26 cellular contexts compared by ENCODE assay signal in genomic region chr21:44306926-44307687, GRCh38. TPM values are rescaled to one million over a fixed set of nuclear protein-coding genes. Genes with fewer than 3 reads are reported as not detected.
DNase-seq lines count a peak whose midpoint lies in the region; TF ChIP-seq lines count a peak whose summit lies in the region.
"Had no signal": no experiment of that assay in that cellular context is flagged by ENCODE, and none has a peak within 500 bp of the region (broad histone marks: within the 10 kb centered on the region; RNA-seq: fewer than 3 reads in every experiment).

No MANE protein-coding gene starts in this region.

- TF ChIP-seq CTCF in dorsolateral prefrontal cortex (IDR thresholded peaks at IDR 0.05 in 54 of 56, conservative IDR thresholded peaks at IDR 0.05 in 2 of 56; ENCODE audit: low read depth in 1 of 56, partially characterized antibody in 56 of 56): no peak
- no peak for TF ChIP-seq CTCF in ovary (IDR thresholded peaks at IDR 0.05)

- peak overlapping the region; percentile 58 for H2BK15ac ChIP-seq in neuronal stem cell (ENCODE audit: low read length)

- no peak overlapping the region for H2BK120ac ChIP-seq in neuronal stem cell (ENCODE audit: low read depth, low read length)

- H3K79me1 ChIP-seq in neuronal stem cell (ENCODE audit: low read depth, low read length): peaks cover 7% of the 10 kb centered on the region

- no peak overlapping the region for H4K91ac ChIP-seq in neuronal stem cell (ENCODE audit: low read depth, low read length, poor library complexity)

- H3K4me1 ChIP-seq in BLaER1 (peaks cover 87% of the 10 kb centered on the region), NT2/D1 (ENCODE audit: insufficient read depth, insufficient read length) (peaks cover 56% of the 10 kb centered on the region), neuronal stem cell (ENCODE audit: control insufficient read depth in 2 of 2, insufficient read depth in 1 of 2, low read depth in 1 of 2, low read length in 2 of 2) (peaks cover 26 to 32% of the 10 kb centered on the region in 2 donors), ovary (ENCODE audit: insufficient read depth) (peaks cover 4% of the 10 kb centered on the region)

- H3K18ac ChIP-seq in neuronal stem cell (ENCODE audit: low read length): peak overlapping the region; percentile 90

- H3K23ac ChIP-seq in neuronal stem cell (ENCODE audit: low read depth, low read length, poor library complexity): peak overlapping the region; percentile 55

- H3K27me3 ChIP-seq in BLaER1 (no peaks in the 10 kb centered on the region), NT2/D1 (ENCODE audit: insufficient read depth, insufficient read length) (no peaks in the 10 kb centered on the region), dorsolateral prefrontal cortex (no peaks in the 10 kb centered on the region), neuronal stem cell (ENCODE audit: control insufficient read depth in 3 of 3, insufficient read depth in 3 of 3, low read depth in 1 of 3, low read length in 3 of 3) (no peaks in the 10 kb centered on the region), ovary (no peaks in the 10 kb centered on the region)
- H3K27me3 ChIP-seq: sigmoid colon had no signal

- H3K4ac ChIP-seq in neuronal stem cell (ENCODE audit: low read length): peak overlapping the region; percentile 53

- H3K9me3 Mint-ChIP-seq in activated naive CD8-positive, alpha-beta T cell treated with anti-CD3 and anti-CD28 coated beads for 36 hours: no peaks in the 10 kb centered on the region
- H3K9me3 Mint-ChIP-seq: activated CD4-positive, alpha-beta memory T cell treated with anti-CD3 and anti-CD28 coated beads, Interleukin-2, amount 10 ng/mL, durations not matched to agents 7 days and 5 days; activated naive CD4-positive, alpha-beta T cell treated with anti-CD3 and anti-CD28 coated beads, Interleukin-2, amount 10 ng/mL, durations not matched to agents 7 days and 5 days; activated T-cell treated with anti-CD3 and anti-CD28 coated beads, Interleukin-2, amount 50 U/mL, for 4 hours had no signal

- H3K27ac ChIP-seq in BLaER1 (peak overlapping the region; percentile 75), dorsolateral prefrontal cortex (peak overlapping the region in 47 of 59 donors; percentile 2 to 97 (median 87)), neuronal stem cell (replicated peaks; ENCODE audit: low read length) (no peak overlapping the region), ovary (no peak overlapping the region)
- H3K27ac ChIP-seq: sigmoid colon had no signal

- peak overlapping the region; percentile 82 for H2BK5ac ChIP-seq in neuronal stem cell (ENCODE audit: low read length)

- H3K4me3 ChIP-seq in BLaER1: no peak overlapping the region
- H3K4me3 ChIP-seq in NT2/D1 (ENCODE audit: insufficient read length, low read depth): no peak overlapping the region
- peak overlapping the region in 7 of 59 donors; percentile 0 to 43 (median 28) for H3K4me3 ChIP-seq in dorsolateral prefrontal cortex
- no peak overlapping the region for H3K4me3 ChIP-seq in neuronal stem cell (ENCODE audit: low read length in 2 of 2)
- H3K4me3 ChIP-seq in ovary: no peak overlapping the region
- H3K4me3 ChIP-seq: sigmoid colon had no signal

- no peak overlapping the region for H3K27ac Mint-ChIP-seq in activated naive CD8-positive, alpha-beta T cell treated with anti-CD3 and anti-CD28 coated beads for 36 hours
- H3K27ac Mint-ChIP-seq: activated CD4-positive, alpha-beta memory T cell treated with anti-CD3 and anti-CD28 coated beads, Interleukin-2, amount 10 ng/mL, durations not matched to agents 7 days and 5 days; activated naive CD4-positive, alpha-beta T cell treated with anti-CD3 and anti-CD28 coated beads, Interleukin-2, amount 10 ng/mL, durations not matched to agents 7 days and 5 days had no signal

- peak overlapping the region; percentile 17 for H4K8ac ChIP-seq in neuronal stem cell (ENCODE audit: low read depth, low read length)

- H3K4me1 Mint-ChIP-seq in activated naive CD8-positive, alpha-beta T cell treated with anti-CD3 and anti-CD28 coated beads for 36 hours: peaks cover 25% of the 10 kb centered on the region

- WGBS in neuronal stem cell (ENCODE audit: extremely low coverage in 2 of 2, insufficient read length in 2 of 2, insufficient replicate concordance in 1 of 2), 2 donors: no CpG with 5 or more reads among the region's 20 CpGs
- WGBS in ovary, 3 donors: 80 to 86% (median 82%) methylated on average over 18 to 20 of the region's 20 CpGs

- H3K9me3 ChIP-seq in BLaER1: no peaks in the 10 kb centered on the region
- H3K9me3 ChIP-seq in NT2/D1 (ENCODE audit: insufficient read depth, low read length): no peaks in the 10 kb centered on the region
- H3K9me3 ChIP-seq in neuronal stem cell (replicated peaks in 1 of 2; ENCODE audit: control insufficient read depth in 2 of 2, insufficient read depth in 1 of 2, low read depth in 1 of 2, low read length in 2 of 2): peaks cover 0 to 3% of the 10 kb centered on the region in 2 donors
- no peaks in the 10 kb centered on the region for H3K9me3 ChIP-seq in ovary
- H3K9me3 ChIP-seq: sigmoid colon, SK-N-SH had no signal

- H3K27me3 Mint-ChIP-seq in activated naive CD8-positive, alpha-beta T cell treated with anti-CD3 and anti-CD28 coated beads for 36 hours: no peaks in the 10 kb centered on the region
- H3K27me3 Mint-ChIP-seq: activated CD4-positive, alpha-beta memory T cell treated with anti-CD3 and anti-CD28 coated beads, Interleukin-2, amount 10 ng/mL, durations not matched to agents 7 days and 5 days; activated naive CD4-positive, alpha-beta T cell treated with anti-CD3 and anti-CD28 coated beads, Interleukin-2, amount 10 ng/mL, durations not matched to agents 7 days and 5 days had no signal

- H3K36me3 Mint-ChIP-seq in activated naive CD8-positive, alpha-beta T cell treated with anti-CD3 and anti-CD28 coated beads for 36 hours: peaks cover 8% of the 10 kb centered on the region

- no peak for DNase-seq in NT2/D1 (ENCODE audit: low read depth, low spot score)
- DNase-seq in dorsolateral prefrontal cortex: no peak
- no peak for DNase-seq in neuronal stem cell (ENCODE audit: low spot score)
- DNase-seq in AG08396 (ENCODE audit: low spot score): no peak
- no peak for DNase-seq in DMS 273 (lab: John Stamatoyannopoulos, UW; ENCODE audit: unreplicated experiment)
- no peak for DNase-seq in ovary
- DNase-seq in activated naive CD8-positive, alpha-beta T cell treated with anti-CD3 and anti-CD28 coated beads for 36 hours: no peak
- DNase-seq: activated CD4-positive, alpha-beta memory T cell treated with anti-CD3 and anti-CD28 coated beads, Interleukin-2, amount 10 ng/mL, durations not matched to agents 7 days and 5 days; activated naive CD4-positive, alpha-beta T cell treated with anti-CD3 and anti-CD28 coated beads, Interleukin-2, amount 10 ng/mL, durations not matched to agents 7 days and 5 days; activated T-cell treated with anti-CD3 and anti-CD28 coated beads, Interleukin-2, amount 50 U/mL, for 4 hours; cortex of kidney; DMS79 treated with DMSO at 0.1 percent for 48 hours; GOT3; hypothalamus; mammary epithelial cell; NCI-H1417; NCI-H510A treated with DMSO at 0.1 percent for 48 hours; sigmoid colon; SK-N-SH; T1000 had no signal

- no peak overlapping the region for H3K4me3 Mint-ChIP-seq in activated naive CD8-positive, alpha-beta T cell treated with anti-CD3 and anti-CD28 coated beads for 36 hours
- H3K4me3 Mint-ChIP-seq: activated CD4-positive, alpha-beta memory T cell treated with anti-CD3 and anti-CD28 coated beads, Interleukin-2, amount 10 ng/mL, durations not matched to agents 7 days and 5 days; activated naive CD4-positive, alpha-beta T cell treated with anti-CD3 and anti-CD28 coated beads, Interleukin-2, amount 10 ng/mL, durations not matched to agents 7 days and 5 days; activated T-cell treated with anti-CD3 and anti-CD28 coated beads, Interleukin-2, amount 50 U/mL, for 4 hours had no signal

- H3K4me2 ChIP-seq in BLaER1: peak overlapping the region; percentile 99
- no peak overlapping the region for H3K4me2 ChIP-seq in neuronal stem cell (ENCODE audit: insufficient read depth, low read length, poor library complexity, severe bottlenecking)
- H3K4me2 ChIP-seq: SK-N-SH had no signal

- peak overlapping the region; percentile 89 for H3K14ac ChIP-seq in neuronal stem cell (ENCODE audit: low read length)

- TF ChIP-seq POLR2A in ovary (IDR thresholded peaks at IDR 0.05): no peak

- peak overlapping the region; percentile 58 for H2BK12ac ChIP-seq in neuronal stem cell (ENCODE audit: low read length)

- intact Hi-C loops in dorsolateral prefrontal cortex (cut with DNase I) (loop anchor here in 1 of 2 donors (10.0 kb wide), 2 partner anchors 252 to 322 kb away; no protein-coding TSS in a partner anchor), ovary (cut with DNase I) (loop anchor here in 1 of 4 donors (10.0 kb wide), 1 partner anchor 492 kb away; no protein-coding TSS in a partner anchor)

- no peak for TF ChIP-seq EP300 in ovary (IDR thresholded peaks at IDR 0.05)

- peaks cover 66% of the 10 kb centered on the region for H3K36me3 ChIP-seq in BLaER1
- H3K36me3 ChIP-seq in NT2/D1 (ENCODE audit: insufficient read depth, insufficient read length, low read length): peaks cover 76% of the 10 kb centered on the region
- H3K36me3 ChIP-seq in neuronal stem cell (replicated peaks in 1 of 2; ENCODE audit: control insufficient read depth in 2 of 2, insufficient read depth in 2 of 2, low read length in 2 of 2): peaks cover 13 to 40% of the 10 kb centered on the region in 2 donors
- no peaks in the 10 kb centered on the region for H3K36me3 ChIP-seq in ovary

- H2AFZ ChIP-seq in neuronal stem cell (ENCODE audit: low read length): no peak overlapping the region

- H2AK5ac ChIP-seq in neuronal stem cell (ENCODE audit: low read depth, low read length): peak overlapping the region; percentile 79

- H4K20me1 ChIP-seq in BLaER1: peaks cover 99% of the 10 kb centered on the region

- 0 out of 2 replicates have a peak overlapping the region, but pooled peaks have one; percentile 67 for H3K9ac ChIP-seq in BLaER1
- peak overlapping the region; percentile 43 for H3K9ac ChIP-seq in NT2/D1 (ENCODE audit: insufficient read length, low read depth)
- peak overlapping the region; percentile 70 for H3K9ac ChIP-seq in neuronal stem cell (ENCODE audit: low read depth, low read length, poor library complexity)
- H3K9ac ChIP-seq: SK-N-SH had no signal

RNA-seq across cellular contexts. Expression of gene PFKL, which starts 7.3 kb away (rescaled TPM):
- total RNA-seq in dorsolateral prefrontal cortex (100 to 1,000 TPM; 102 to 205 (median 156) TPM), ovary (100 to 1,000 TPM in 1 of 7 donors, 10 to 100 TPM in 6; 38.7 to 104 (median 88.7) TPM)
- polyA plus RNA-seq in neuronal stem cell (2013, experiment 1 of 2): 37.4 TPM
- polyA plus RNA-seq in neuronal stem cell (2013, experiment 2 of 2): 35.9 TPM
- polyA plus RNA-seq in ovary: 10 to 100 TPM; 12.6 to 71.0 TPM
- 100 to 1,000 TPM; 150 to 154 TPM for total RNA-seq in activated naive CD8-positive, alpha-beta T cell treated with anti-CD3 and anti-CD28 coated beads for 36 hours

RNA-seq across cellular contexts. Expression of gene AIRE, which starts 21.4 kb away (rescaled TPM):
- total RNA-seq in dorsolateral prefrontal cortex (1 to 10 TPM in 112 of 120 experiments, under 1 TPM in 8; 0.62 to 5.4 (median 2.0) TPM), ovary (not detected)
- not detected for polyA plus RNA-seq in neuronal stem cell (2013, experiment 1 of 2)
- polyA plus RNA-seq in neuronal stem cell (2013, experiment 2 of 2): not detected
- polyA plus RNA-seq in ovary: not detected
- total RNA-seq in activated naive CD8-positive, alpha-beta T cell treated with anti-CD3 and anti-CD28 coated beads for 36 hours: not detected
- total RNA-seq: activated T-cell treated with anti-CD3 and anti-CD28 coated beads, Interleukin-2, amount 50 U/mL, for 4 hours; mammary epithelial cell; osteocyte; RPMI7951; sigmoid colon had no signal
- polyA plus RNA-seq: mammary epithelial cell, SK-N-SH had no signal

RNA-seq across cellular contexts. Expression of gene CFAP410, which starts 32.1 kb away (rescaled TPM):
- total RNA-seq in dorsolateral prefrontal cortex: 10 to 100 TPM; 23.3 to 59.4 (median 39.0) TPM
- 13.0 TPM for polyA plus RNA-seq in neuronal stem cell (2013, experiment 1 of 2)
- polyA plus RNA-seq in neuronal stem cell (2013, experiment 2 of 2): 12.0 TPM
- total RNA-seq in ovary: 10 to 100 TPM; 23.1 to 40.8 (median 29.3) TPM
- 10 to 100 TPM in 1 of 2 donors, 1 to 10 TPM in 1; 1.2 to 40.7 TPM for polyA plus RNA-seq in ovary
- total RNA-seq in activated naive CD8-positive, alpha-beta T cell treated with anti-CD3 and anti-CD28 coated beads for 36 hours: 10 to 100 TPM; 14.0 to 14.8 TPM

RNA-seq across cellular contexts. Expression of gene DNMT3L, which starts 45.4 kb away (rescaled TPM):
- not detected for total RNA-seq in dorsolateral prefrontal cortex
- 0.04 TPM for polyA plus RNA-seq in neuronal stem cell (2013, experiment 1 of 2)
- polyA plus RNA-seq in neuronal stem cell (2013, experiment 2 of 2): not detected
- total RNA-seq in ovary: not detected
- polyA plus RNA-seq in ovary: not detected
- total RNA-seq in activated naive CD8-positive, alpha-beta T cell treated with anti-CD3 and anti-CD28 coated beads for 36 hours: not detected
- total RNA-seq: activated CD4-positive, alpha-beta memory T cell treated with anti-CD3 and anti-CD28 coated beads, Interleukin-2, amount 10 ng/mL, durations not matched to agents 7 days and 5 days; activated T-cell treated with anti-CD3 and anti-CD28 coated beads, Interleukin-2, amount 50 U/mL, for 4 hours; endothelial cell of umbilical vein; kidney epithelial cell; mammary epithelial cell; myocyte; osteocyte; sigmoid colon had no signal
- polyA plus RNA-seq: endothelial cell of umbilical vein, mammary epithelial cell, sigmoid colon, SK-N-SH had no signal

RNA-seq across cellular contexts. Expression of gene TRPM2, which starts 46.3 kb away (rescaled TPM):
- total RNA-seq in dorsolateral prefrontal cortex (10 to 100 TPM; 29.8 to 83.7 (median 54.3) TPM), ovary (1 to 10 TPM in 6 of 7 donors, under 1 TPM in 1; 0.48 to 7.0 (median 2.1) TPM)
- 0.03 TPM for polyA plus RNA-seq in neuronal stem cell (2013, experiment 1 of 2)
- 0.03 TPM for polyA plus RNA-seq in neuronal stem cell (2013, experiment 2 of 2)
- polyA plus RNA-seq in ovary: 1 to 10 TPM; 1.3 to 1.6 TPM
- 1 to 10 TPM; 2.9 to 3.7 TPM for total RNA-seq in activated naive CD8-positive, alpha-beta T cell treated with anti-CD3 and anti-CD28 coated beads for 36 hours
- total RNA-seq: endothelial cell of umbilical vein, myocyte, osteocyte had no signal
- polyA plus RNA-seq: endothelial cell of umbilical vein, SK-N-SH had no signal

Comparison
In these comparisons a context has a peak if more than half of its experiments do, and no peak if none do; other contexts are left out.
1. H3K27ac ChIP-seq: peak in BLaER1 (single experiment) and dorsolateral prefrontal cortex (47 of 59); none in neuronal stem cell (single experiment) and ovary (0 of 2).
2. Peak in every context shown above with its lines, with median percentiles within 50 percentile points of each other: H3K9ac ChIP-seq.